ENCODE assay signal across 8 cellular contexts in genomic region chr22:36528795-36529718, GRCh38. TPM values are rescaled to one million over a fixed set of nuclear protein-coding genes. Genes with fewer than 3 reads are reported as not detected.
DNase-seq lines count a peak whose midpoint lies in the region; ATAC-seq and TF ChIP-seq lines count a peak whose summit lies in the region.

A gene with protein sequence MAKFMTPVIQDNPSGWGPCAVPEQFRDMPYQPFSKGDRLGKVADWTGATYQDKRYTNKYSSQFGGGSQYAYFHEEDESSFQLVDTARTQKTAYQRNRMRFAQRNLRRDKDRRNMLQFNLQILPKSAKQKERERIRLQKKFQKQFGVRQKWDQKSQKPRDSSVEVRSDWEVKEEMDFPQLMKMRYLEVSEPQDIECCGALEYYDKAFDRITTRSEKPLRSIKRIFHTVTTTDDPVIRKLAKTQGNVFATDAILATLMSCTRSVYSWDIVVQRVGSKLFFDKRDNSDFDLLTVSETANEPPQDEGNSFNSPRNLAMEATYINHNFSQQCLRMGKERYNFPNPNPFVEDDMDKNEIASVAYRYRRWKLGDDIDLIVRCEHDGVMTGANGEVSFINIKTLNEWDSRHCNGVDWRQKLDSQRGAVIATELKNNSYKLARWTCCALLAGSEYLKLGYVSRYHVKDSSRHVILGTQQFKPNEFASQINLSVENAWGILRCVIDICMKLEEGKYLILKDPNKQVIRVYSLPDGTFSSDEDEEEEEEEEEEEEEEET (minus strand): TSS chr22:36529166. CDS start chr22:36526121, 3,045 bp downstream.

- H3K4me3 ChIP-seq in RWPE2 (ENCODE audit: severe bottlenecking): peak within 1 kb of the TSS; percentile 60
- peak within 1 kb of the TSS; percentile 94 to 100 (median 98) for H3K4me3 ChIP-seq in fibroblast of lung (replicated peaks in 1 of 4; ENCODE audit: control extremely low read depth in 1 of 4, insufficient read depth in 1 of 4, low read depth in 3 of 4, low read length in 4 of 4)
- H3K4me3 ChIP-seq in naive thymus-derived CD4-positive, alpha-beta T cell (ENCODE audit: low read length): peak within 1 kb of the TSS; percentile 84

- H3K27me3 ChIP-seq in RWPE2 (ENCODE audit: insufficient read depth, poor library complexity, severe bottlenecking): no peaks in the 10 kb centered on the region
- H3K27me3 ChIP-seq in fibroblast of lung (ENCODE audit: control insufficient read depth, insufficient read depth, low read length): no peaks in the 10 kb centered on the region
- H3K27me3 ChIP-seq in naive thymus-derived CD4-positive, alpha-beta T cell (ENCODE audit: control insufficient read depth in 2 of 2, insufficient read depth in 2 of 2, low read length in 2 of 2): no peaks in the 10 kb centered on the region

- H3K27ac Mint-ChIP-seq in activated T-helper 2 cell treated with anti-CD3 and anti-CD28 coated beads, Interferon-gamma antibody, Interleukin-2, Interleukin-4, amounts not matched to agents 10 μg/mL and 5 μg/mL and 100 μg/mL, durations not matched to agents 14 hours and 24 hours and 36 hours: peak within 1 kb of the TSS; percentile 99
- peak within 1 kb of the TSS; percentile 94 to 99 (median 98) for H3K27ac Mint-ChIP-seq in naive thymus-derived CD4-positive, alpha-beta T cell
- H3K27ac Mint-ChIP-seq in stimulated activated naive B cell treated with anti-CD40 and anti-IgM and Interleukin-4, amounts not matched to agents 10 μg/mL and 1 μg/mL and 100 μg/mL, for 72 hours: peak within 1 kb of the TSS; percentile 97

- H3K27ac ChIP-seq in RWPE2 (ENCODE audit: poor library complexity, severe bottlenecking) (peak within 1 kb of the TSS; percentile 81), fibroblast of lung (ENCODE audit: insufficient read depth, low read length) (peak within 1 kb of the TSS; percentile 94)
- H3K27ac ChIP-seq in naive thymus-derived CD4-positive, alpha-beta T cell (ENCODE audit: low read depth, low read length): peak within 1 kb of the TSS; percentile 92

- peak; percentile 88 for ATAC-seq in RWPE2 (ENCODE audit: low read depth)
- ATAC-seq in naive thymus-derived CD4-positive, alpha-beta T cell: peak; percentile 94
- peak; percentile 93 to 94 for ATAC-seq in stimulated activated naive B cell treated with anti-CD40 and anti-IgM and Interleukin-4, amounts not matched to agents 10 μg/mL and 1 μg/mL and 100 μg/mL, for 72 hours (replicated peaks)

- peaks cover 29% of the 10 kb centered on the region for H3K79me2 ChIP-seq in fibroblast of lung (ENCODE audit: control insufficient read depth, insufficient read depth, low read length)

- peak within 1 kb of the TSS; percentile 85 for H2AFZ ChIP-seq in fibroblast of lung (ENCODE audit: low read length)

- intact Hi-C loops in activated T-helper 2 cell treated with anti-CD3 and anti-CD28 coated beads, Interferon-gamma antibody, Interleukin-2, Interleukin-4, amounts not matched to agents 10 μg/mL and 5 μg/mL and 100 μg/mL, durations not matched to agents 14 hours and 24 hours and 36 hours (cut with micrococcal nuclease): loop anchor here (1.0 kb wide), 1 partner anchor 48 kb away; the partner anchor contains the start of gene TXN2
- intact Hi-C loops in naive thymus-derived CD4-positive, alpha-beta T cell (cut with micrococcal nuclease): loop anchor here (1.0 to 10.0 kb wide), 15 partner anchors 18 to 1228 kb away; partner anchors contain the start of genes FOXRED2 (in 2 of the 2), IFT27 (in 2 of the 2), KCTD17 (in 2 of the 2) and TXN2 (in 2 of the 2)

- no peaks in the 10 kb centered on the region for H3K9me3 Mint-ChIP-seq in activated T-helper 2 cell treated with anti-CD3 and anti-CD28 coated beads, Interferon-gamma antibody, Interleukin-2, Interleukin-4, amounts not matched to agents 10 μg/mL and 5 μg/mL and 100 μg/mL, durations not matched to agents 14 hours and 24 hours and 36 hours
- peaks cover 0 to 4% (median 0%) of the 10 kb centered on the region in 11 donors for H3K9me3 Mint-ChIP-seq in naive thymus-derived CD4-positive, alpha-beta T cell
- H3K9me3 Mint-ChIP-seq in stimulated activated naive B cell treated with anti-CD40 and anti-IgM and Interleukin-4, amounts not matched to agents 10 μg/mL and 1 μg/mL and 100 μg/mL, for 72 hours: peaks cover 0 to 1% of the 10 kb centered on the region in 2 donors

- DNase-seq in EH (ENCODE audit: low read depth) (peak; percentile 100), H4 (ENCODE audit: low spot score) (peak; percentile 98), LoVo (ENCODE audit: low spot score) (peak; percentile 100), RWPE2 (ENCODE audit: low spot score) (peak; percentile 99), fibroblast of lung (ENCODE audit: low read depth in 2 of 2) (peak; percentile 99 to 100)
- DNase-seq in activated T-helper 2 cell treated with anti-CD3 and anti-CD28 coated beads, Interferon-gamma antibody, Interleukin-2, Interleukin-4, amounts not matched to agents 10 μg/mL and 5 μg/mL and 100 μg/mL, durations not matched to agents 14 hours and 24 hours and 36 hours (ENCODE audit: low spot score): peak; percentile 99
- peak; percentile 93 to 100 (median 99) for DNase-seq in naive thymus-derived CD4-positive, alpha-beta T cell
- DNase-seq in stimulated activated naive B cell treated with anti-CD40 and anti-IgM and Interleukin-4, amounts not matched to agents 10 μg/mL and 1 μg/mL and 100 μg/mL, for 72 hours: peak; percentile 99

- no peaks in the 10 kb centered on the region for H4K20me1 ChIP-seq in fibroblast of lung (ENCODE audit: control insufficient read depth, extremely low read depth, insufficient read depth, low read length)

- H3K4me1 ChIP-seq in RWPE2 (ENCODE audit: insufficient read depth, poor library complexity, severe bottlenecking) (peaks cover 10% of the 10 kb centered on the region), fibroblast of lung (ENCODE audit: control insufficient read depth, extremely low read depth, insufficient read depth, low read length) (peaks cover 3% of the 10 kb centered on the region)
- H3K4me1 ChIP-seq in naive thymus-derived CD4-positive, alpha-beta T cell (ENCODE audit: control insufficient read depth in 2 of 2, insufficient read depth in 2 of 2, low read length in 2 of 2): peaks cover 4 to 12% of the 10 kb centered on the region in 2 donors

- H3K9ac ChIP-seq in fibroblast of lung (ENCODE audit: insufficient read depth, low read length): peak within 1 kb of the TSS; percentile 93

- H3K4me1 Mint-ChIP-seq in activated T-helper 2 cell treated with anti-CD3 and anti-CD28 coated beads, Interferon-gamma antibody, Interleukin-2, Interleukin-4, amounts not matched to agents 10 μg/mL and 5 μg/mL and 100 μg/mL, durations not matched to agents 14 hours and 24 hours and 36 hours (ENCODE audit: low read depth): peaks cover 16% of the 10 kb centered on the region
- H3K4me1 Mint-ChIP-seq in naive thymus-derived CD4-positive, alpha-beta T cell: peaks cover 11 to 23% (median 21%) of the 10 kb centered on the region in 7 donors
- peaks cover 4 to 23% of the 10 kb centered on the region in 2 donors for H3K4me1 Mint-ChIP-seq in stimulated activated naive B cell treated with anti-CD40 and anti-IgM and Interleukin-4, amounts not matched to agents 10 μg/mL and 1 μg/mL and 100 μg/mL, for 72 hours

- H3K4me2 ChIP-seq in fibroblast of lung (ENCODE audit: extremely low read depth, insufficient read depth, low read length): peak within 1 kb of the TSS; percentile 87

- H3K36me3 Mint-ChIP-seq in activated T-helper 2 cell treated with anti-CD3 and anti-CD28 coated beads, Interferon-gamma antibody, Interleukin-2, Interleukin-4, amounts not matched to agents 10 μg/mL and 5 μg/mL and 100 μg/mL, durations not matched to agents 14 hours and 24 hours and 36 hours (ENCODE audit: low read depth): peaks cover 45% of the 10 kb centered on the region
- peaks cover 10 to 20% (median 18%) of the 10 kb centered on the region in 5 donors for H3K36me3 Mint-ChIP-seq in naive thymus-derived CD4-positive, alpha-beta T cell
- peaks cover 22 to 29% of the 10 kb centered on the region in 2 donors for H3K36me3 Mint-ChIP-seq in stimulated activated naive B cell treated with anti-CD40 and anti-IgM and Interleukin-4, amounts not matched to agents 10 μg/mL and 1 μg/mL and 100 μg/mL, for 72 hours

- peak within 1 kb of the TSS; percentile 92 for H3K4me3 Mint-ChIP-seq in activated T-helper 2 cell treated with anti-CD3 and anti-CD28 coated beads, Interferon-gamma antibody, Interleukin-2, Interleukin-4, amounts not matched to agents 10 μg/mL and 5 μg/mL and 100 μg/mL, durations not matched to agents 14 hours and 24 hours and 36 hours (ENCODE audit: low read depth)
- peak within 1 kb of the TSS; percentile 78 to 98 (median 96) for H3K4me3 Mint-ChIP-seq in naive thymus-derived CD4-positive, alpha-beta T cell
- H3K4me3 Mint-ChIP-seq in stimulated activated naive B cell treated with anti-CD40 and anti-IgM and Interleukin-4, amounts not matched to agents 10 μg/mL and 1 μg/mL and 100 μg/mL, for 72 hours: peak within 1 kb of the TSS; percentile 91

- CTCF ChIA-PET in naive thymus-derived CD4-positive, alpha-beta T cell (lab: Charles Lee): interaction anchor here (0.7 kb wide), 1 partner anchor 249 kb away, joined by 9 read pairs; no protein-coding TSS in a partner anchor

- H3K9me3 ChIP-seq in RWPE2 (ENCODE audit: severe bottlenecking) (no peaks in the 10 kb centered on the region), fibroblast of lung (ENCODE audit: control insufficient read depth, insufficient read depth, low read depth, low read length) (no peaks in the 10 kb centered on the region)
- no peaks in the 10 kb centered on the region for H3K9me3 ChIP-seq in naive thymus-derived CD4-positive, alpha-beta T cell (ENCODE audit: control insufficient read depth in 2 of 3, low read length in 3 of 3)

- peak; percentile 5 for TF ChIP-seq CTCF in RWPE2 (IDR thresholded peaks at IDR 0.05; ENCODE audit: poor library complexity, severe bottlenecking)
- no peak for TF ChIP-seq CTCF in fibroblast of lung (conservative IDR thresholded peaks at IDR 0.05 in 1 of 2, IDR thresholded peaks at IDR 0.05 in 1 of 2; ENCODE audit: low read depth in 1 of 2, low read length in 2 of 2)

- POLR2A ChIA-PET in naive thymus-derived CD4-positive, alpha-beta T cell (lab: Charles Lee): interaction anchor here (0.7 to 3.3 kb wide), 12 partner anchors 13 to 1219 kb away, joined by 3 to 22 read pairs (median 4); partner anchors contain the start of genes FOXRED2, IFT27 and TXN2

- H3K36me3 ChIP-seq in RWPE2 (ENCODE audit: low read depth): peaks cover 40% of the 10 kb centered on the region
- H3K36me3 ChIP-seq in fibroblast of lung (ENCODE audit: control insufficient read depth, insufficient read depth, low read length): peaks cover 9% of the 10 kb centered on the region
- peaks cover 9 to 29% (median 15%) of the 10 kb centered on the region in 3 experiments for H3K36me3 ChIP-seq in naive thymus-derived CD4-positive, alpha-beta T cell (ENCODE audit: control insufficient read depth in 2 of 3, insufficient read depth in 3 of 3, low read length in 3 of 3)

- H3K27me3 Mint-ChIP-seq in activated T-helper 2 cell treated with anti-CD3 and anti-CD28 coated beads, Interferon-gamma antibody, Interleukin-2, Interleukin-4, amounts not matched to agents 10 μg/mL and 5 μg/mL and 100 μg/mL, durations not matched to agents 14 hours and 24 hours and 36 hours (ENCODE audit: low read depth): no peaks in the 10 kb centered on the region
- peaks cover 0 to 4% (median 0%) of the 10 kb centered on the region in 5 donors for H3K27me3 Mint-ChIP-seq in naive thymus-derived CD4-positive, alpha-beta T cell
- no peaks in the 10 kb centered on the region for H3K27me3 Mint-ChIP-seq in stimulated activated naive B cell treated with anti-CD40 and anti-IgM and Interleukin-4, amounts not matched to agents 10 μg/mL and 1 μg/mL and 100 μg/mL, for 72 hours

RNA-seq across cellular contexts. Expression of the gene that starts here (rescaled TPM):
- total RNA-seq in H4 (2014; rRNA removed; shearing (Covaris generic)): 320 and 353 TPM in 2 replicates
- 300 and 316 TPM in 2 replicates for total RNA-seq in activated T-helper 2 cell treated with anti-CD3 and anti-CD28 coated beads, Interferon-gamma antibody, Interleukin-2, Interleukin-4, amounts not matched to agents 10 μg/mL and 5 μg/mL and 100 μg/mL, durations not matched to agents 14 hours and 24 hours and 36 hours
- 306 and 407 TPM in 2 replicates for total RNA-seq in fibroblast of lung
- polyA plus RNA-seq in fibroblast of lung: 267 and 318 TPM in 2 replicates
- polyA plus RNA-seq in fibroblast of lung (2012): 165 and 195 TPM in 2 replicates
- 371 and 415 TPM in 2 replicates for polyA minus RNA-seq in fibroblast of lung (ENCODE audit: low replicate concordance)
- total RNA-seq in naive thymus-derived CD4-positive, alpha-beta T cell: 100 to 1,000 TPM; 220 to 257 (median 232) TPM
- polyA plus RNA-seq in naive thymus-derived CD4-positive, alpha-beta T cell: 100 to 1,000 TPM; 163 to 191 TPM

Comparison
In these comparisons a context has a peak if more than half of its experiments do, and no peak if none do; other contexts are left out.
1. Peak in every context shown above with its lines: DNase-seq, ATAC-seq, H3K4me3 ChIP-seq and H3K27ac ChIP-seq.